Comparison of ENCODE assay signal across 9 cellular contexts in the genomic region with DNA sequence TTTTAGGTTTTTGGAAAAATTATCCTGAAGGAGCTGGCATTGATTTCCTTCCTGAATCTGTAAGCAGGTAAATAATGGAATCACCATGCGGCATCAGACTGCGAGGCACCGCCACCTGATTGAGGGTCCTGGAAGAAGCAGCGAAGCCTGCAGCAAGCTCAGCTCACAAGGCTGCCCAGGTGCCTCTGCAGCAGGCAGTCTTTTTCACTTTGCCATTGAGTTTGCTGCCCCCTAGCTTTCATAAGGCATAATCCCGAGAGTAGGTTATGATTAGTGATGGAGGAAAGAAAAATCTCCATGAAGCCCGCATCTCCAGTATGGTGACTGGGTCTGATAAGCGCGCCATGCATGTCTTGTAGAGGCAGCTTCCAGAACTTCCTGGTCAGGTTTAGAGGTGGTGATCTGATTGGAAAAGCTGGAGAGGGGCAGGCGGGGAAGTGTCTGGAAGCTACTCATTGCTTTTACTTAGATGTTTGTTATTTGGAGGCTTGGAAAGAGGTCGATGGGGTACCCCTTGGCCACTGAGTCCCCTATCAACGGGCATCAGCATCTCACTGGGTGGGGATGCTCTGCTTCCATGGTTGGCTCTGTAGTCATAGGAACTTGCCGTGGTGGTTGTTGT. TPM values are rescaled to one million over a fixed set of nuclear protein-coding genes. Genes with fewer than 3 reads are reported as not detected.
DNase-seq lines count a peak whose midpoint lies in the region; ATAC-seq and TF ChIP-seq lines count a peak whose summit lies in the region.
"Had no signal": no experiment of that assay in that cellular context is flagged by ENCODE, and none has a peak within 500 bp of the region (broad histone marks: within the 10 kb centered on the region; RNA-seq: fewer than 3 reads in every experiment).

No MANE protein-coding gene starts in this region.

- H2AK5ac ChIP-seq in trophoblast cell (ENCODE audit: low read length) = no peak overlapping the region

- no peak overlapping the region for H3K18ac ChIP-seq in trophoblast cell (ENCODE audit: low read length)

- ATAC-seq in activated T-cell treated with anti-CD3 and anti-CD28 coated beads, Interleukin-2, amount 50 U/mL, for 72 hours (replicated peaks in 1 of 2) = peak; percentile 70 to 72
- ATAC-seq in HG03280 (IDR thresholded peaks at IDR 0.05; ENCODE audit: unreplicated experiment) = no peak

- H3K4ac ChIP-seq in trophoblast cell (ENCODE audit: low read depth, low read length) = no peak overlapping the region

- H3K79me1 ChIP-seq in trophoblast cell (ENCODE audit: low read length) = no peaks in the 10 kb centered on the region

- no peak overlapping the region for H3K4me3 ChIP-seq in trophoblast cell (ENCODE audit: low read depth, low read length)

- no peak overlapping the region for H2BK12ac ChIP-seq in trophoblast cell (ENCODE audit: low read length)

- H3K36me3 ChIP-seq in trophoblast cell (ENCODE audit: control insufficient read depth in 1 of 2, insufficient read depth in 2 of 2, low read length in 2 of 2) = no peaks in the 10 kb centered on the region

- H3K9ac ChIP-seq in trophoblast cell (ENCODE audit: low read length) = no peak overlapping the region

- no peak overlapping the region for H3K4me2 ChIP-seq in trophoblast cell (ENCODE audit: low read length)

- H3K27ac Mint-ChIP-seq in HFFc6 = no peak overlapping the region
- no peak overlapping the region for H3K27ac Mint-ChIP-seq in activated T-cell treated with anti-CD3 and anti-CD28 coated beads, Interleukin-2, amount 50 U/mL, for 72 hours
- H3K27ac Mint-ChIP-seq: stimulated activated naive CD8-positive, alpha-beta T cell treated with anti-CD3 and anti-CD28 coated beads, Interleukin-15, Interleukin-2, amounts not matched to agents 100 ng/mL and 50 ng/mL, for 24 hours had no signal

- no peaks in the 10 kb centered on the region for H3K27me3 ChIP-seq in trophoblast cell (ENCODE audit: insufficient read depth, low read length)

- no CpG with 5 or more reads among the region's 12 CpGs for WGBS in trophoblast cell (ENCODE audit: extremely low coverage, insufficient coverage, insufficient read length)

- H3K36me3 Mint-ChIP-seq in HFFc6 (ENCODE audit: low read depth) = no peaks in the 10 kb centered on the region
- no peaks in the 10 kb centered on the region for H3K36me3 Mint-ChIP-seq in activated T-cell treated with anti-CD3 and anti-CD28 coated beads, Interleukin-2, amount 50 U/mL, for 72 hours (ENCODE audit: insufficient read depth in 2 of 2)

- H4K91ac ChIP-seq in trophoblast cell (ENCODE audit: low read depth, low read length) = no peak overlapping the region

- no peaks in the 10 kb centered on the region for H3K9me3 Mint-ChIP-seq in HFFc6
- H3K9me3 Mint-ChIP-seq in activated T-cell treated with anti-CD3 and anti-CD28 coated beads, Interleukin-2, amount 50 U/mL, for 72 hours = no peaks in the 10 kb centered on the region
- H3K9me3 Mint-ChIP-seq: stimulated activated naive CD8-positive, alpha-beta T cell treated with anti-CD3 and anti-CD28 coated beads, Interleukin-15, Interleukin-2, amounts not matched to agents 100 ng/mL and 50 ng/mL, for 24 hours had no signal

- no peaks in the 10 kb centered on the region for H3K4me1 ChIP-seq in trophoblast cell (ENCODE audit: control insufficient read depth in 1 of 2, insufficient read depth in 2 of 2, low read length in 2 of 2)

- no peak overlapping the region for H2BK5ac ChIP-seq in trophoblast cell (ENCODE audit: low read depth, low read length, poor library complexity)

- no peak overlapping the region for H4K12ac ChIP-seq in trophoblast cell (ENCODE audit: low read depth, low read length)

- no peak overlapping the region for H4K8ac ChIP-seq in trophoblast cell (ENCODE audit: low read depth, low read length)

- H3K79me2 ChIP-seq in trophoblast cell (ENCODE audit: control insufficient read depth, insufficient read depth, low read length, poor library complexity) = no peaks in the 10 kb centered on the region

- no peak overlapping the region for H3K23ac ChIP-seq in trophoblast cell (ENCODE audit: low read length)

- H3K27me3 Mint-ChIP-seq in HFFc6 (ENCODE audit: insufficient read depth) = peaks cover 22% of the 10 kb centered on the region; the same call in 1 of the 2 replicates
- H3K27me3 Mint-ChIP-seq in activated T-cell treated with anti-CD3 and anti-CD28 coated beads, Interleukin-2, amount 50 U/mL, for 72 hours (ENCODE audit: low read depth) = peaks cover 9% of the 10 kb centered on the region

- H3K27ac ChIP-seq in trophoblast cell (ENCODE audit: low read depth, low read length) = no peak overlapping the region

- H3K9me3 ChIP-seq in trophoblast cell (ENCODE audit: insufficient read depth, low read depth, low read length) = no peaks in the 10 kb centered on the region

- H3K4me3 Mint-ChIP-seq in HFFc6 = no peak overlapping the region
- H3K4me3 Mint-ChIP-seq in activated T-cell treated with anti-CD3 and anti-CD28 coated beads, Interleukin-2, amount 50 U/mL, for 72 hours = no peak overlapping the region
- H3K4me3 Mint-ChIP-seq: stimulated activated naive CD8-positive, alpha-beta T cell treated with anti-CD3 and anti-CD28 coated beads, Interleukin-15, Interleukin-2, amounts not matched to agents 100 ng/mL and 50 ng/mL, for 24 hours had no signal

- DNase-seq in NCI-H446 (lab: John Stamatoyannopoulos, UW) = peak; percentile 3 to 24
- DNase-seq in NCI-H446 treated with DMSO at 0.1 percent for 48 hours (lab: John Stamatoyannopoulos, UW) = no peak
- DNase-seq in HFFc6 = peak; percentile 52
- peak; percentile 38 for DNase-seq in NCI-H510A (lab: John Stamatoyannopoulos, UW)
- peak; percentile 45 to 50 for DNase-seq in activated T-cell treated with anti-CD3 and anti-CD28 coated beads, Interleukin-2, amount 50 U/mL, for 72 hours
- peak; percentile 36 for DNase-seq in globus pallidus (ENCODE audit: low spot score)
- peak; percentile 88 to 95 for DNase-seq in trophoblast cell

- H3K4me1 Mint-ChIP-seq in HFFc6 (ENCODE audit: low read depth) = no peaks in the 10 kb centered on the region
- H3K4me1 Mint-ChIP-seq in activated T-cell treated with anti-CD3 and anti-CD28 coated beads, Interleukin-2, amount 50 U/mL, for 72 hours (ENCODE audit: low read depth) = no peaks in the 10 kb centered on the region

- TF ChIP-seq CTCF in HFFc6 (IDR thresholded peaks at IDR 0.05) = peak; percentile 87

- H2BK120ac ChIP-seq in trophoblast cell (ENCODE audit: insufficient read depth, low read length, poor library complexity) = no peak overlapping the region

- no peak overlapping the region for H2AFZ ChIP-seq in trophoblast cell (ENCODE audit: insufficient read depth, low read length, poor library complexity)

- no peak overlapping the region for H3K14ac ChIP-seq in trophoblast cell (ENCODE audit: low read length)

RNA-seq across cellular contexts. Expression of gene IYD, which starts 26.7 kb away (rescaled TPM):
- total RNA-seq in HFFc6 (2021; fragmentation: NEBNext Ultra II Directional; extraction: Animal tissue kit (Norgen Biotek cat#: 25700)) = not detected
- total RNA-seq in activated T-cell treated with anti-CD3 and anti-CD28 coated beads, Interleukin-2, amount 50 U/mL, for 72 hours = not detected
- polyA plus RNA-seq in trophoblast cell (2013) = under 0.01 TPM in 1 of 2 replicates, not detected in the other
